ENCODE assay signal across 30 cellular contexts in the genomic region with DNA sequence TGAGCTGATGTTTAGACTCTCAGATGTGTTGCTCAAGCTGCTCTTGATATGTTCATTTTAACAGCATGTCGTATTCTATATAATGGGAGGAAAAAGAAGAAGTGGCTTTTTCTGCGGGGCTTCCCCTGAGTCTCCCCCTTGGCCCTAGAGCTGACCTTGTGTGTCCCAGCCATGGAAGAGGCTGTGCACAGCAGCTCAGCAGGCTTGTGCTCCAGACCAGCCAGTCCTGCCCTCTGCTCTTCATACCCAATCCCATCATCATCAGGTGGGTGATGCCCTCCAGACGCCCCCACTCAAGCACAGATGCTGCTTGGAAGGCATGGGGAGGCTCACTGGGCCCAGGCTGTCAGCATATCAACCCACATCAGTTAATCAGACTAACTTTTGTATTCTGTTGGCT.
"Had no signal": no experiment of that assay in that cellular context is flagged by ENCODE, and none has a peak within 500 bp of the region (broad histone marks: within the 10 kb centered on the region; RNA-seq: fewer than 3 reads in every experiment).

No MANE protein-coding gene starts in this region.

- H3K36me3 Mint-ChIP-seq: activated CD4-positive, alpha-beta memory T cell treated with anti-CD3 and anti-CD28 coated beads for 36 hours; activated naive CD8-positive, alpha-beta T cell treated with anti-CD3 and anti-CD28 coated beads, Interleukin-2, amount 10 ng/mL, durations not matched to agents 7 days and 5 days; mesothelial cell of epicardium; naive thymus-derived CD8-positive, alpha-beta T cell; type B pancreatic cell had no signal

- H3K4me3 Mint-ChIP-seq: activated CD4-positive, alpha-beta memory T cell treated with anti-CD3 and anti-CD28 coated beads for 36 hours; activated naive CD4-positive, alpha-beta T cell treated with anti-CD3 and anti-CD28 coated beads for 36 hours; activated naive CD8-positive, alpha-beta T cell treated with anti-CD3 and anti-CD28 coated beads, Interleukin-2, amount 10 ng/mL, durations not matched to agents 7 days and 5 days; effector memory CD8-positive, alpha-beta T cell; mesothelial cell of epicardium; naive thymus-derived CD8-positive, alpha-beta T cell; type B pancreatic cell had no signal

- H3K9me3 ChIP-seq: colonic mucosa, ovary, prostate gland, thoracic aorta, vagina had no signal

- H3K27ac ChIP-seq: colonic mucosa, dorsolateral prefrontal cortex, ovary, prostate gland, thoracic aorta, vagina had no signal

- H3K36me3 ChIP-seq: colonic mucosa, ovary, prostate gland, thoracic aorta, vagina had no signal

- H3K4me1 ChIP-seq: colonic mucosa, prostate gland, vagina had no signal

- H3K4me3 ChIP-seq: colonic mucosa, dorsolateral prefrontal cortex, ovary, prostate gland, skin epidermis, thoracic aorta, vagina had no signal

- H3K4me1 Mint-ChIP-seq: activated naive CD8-positive, alpha-beta T cell treated with anti-CD3 and anti-CD28 coated beads, Interleukin-2, amount 10 ng/mL, durations not matched to agents 7 days and 5 days; mesothelial cell of epicardium; naive thymus-derived CD8-positive, alpha-beta T cell had no signal

- FAIRE-seq: bronchial epithelial cell, endothelial cell of umbilical vein, frontal cortex had no signal

- DNase-seq: activated CD4-positive, alpha-beta memory T cell treated with anti-CD3 and anti-CD28 coated beads for 36 hours; activated CD4-positive, alpha-beta T cell treated with anti-CD3 and anti-CD28 coated beads for 48 hours; activated CD4-positive, CD25-positive, alpha-beta regulatory T cell; activated effector memory CD4-positive, alpha-beta T cell treated with Interleukin-2 at 50 U/mL for 16 hours; activated naive CD4-positive, alpha-beta T cell treated with anti-CD3 and anti-CD28 coated beads for 36 hours; activated naive CD8-positive, alpha-beta T cell treated with anti-CD3 and anti-CD28 coated beads, Interleukin-2, amount 10 ng/mL, durations not matched to agents 7 days and 5 days; activated T-cell treated with anti-CD3 and anti-CD28 coated beads, Interleukin-2, amount 50 U/mL, for 48 hours; amniotic stem cell; colonic mucosa; dorsolateral prefrontal cortex; effector memory CD8-positive, alpha-beta T cell; hypothalamus; left ventricle myocardium superior; mammary epithelial cell; naive thymus-derived CD8-positive, alpha-beta T cell; ovary; right cardiac atrium; stimulated activated CD4-positive, alpha-beta T cell treated with anti-CD3 and anti-CD28 coated beads, Interleukin-2, amount 100 ng/mL, for 24 hours; stimulated activated naive CD4-positive, alpha-beta T cell; T-helper 9 cell had no signal

- H3K27me3 Mint-ChIP-seq: activated CD4-positive, alpha-beta memory T cell treated with anti-CD3 and anti-CD28 coated beads for 36 hours; activated naive CD8-positive, alpha-beta T cell treated with anti-CD3 and anti-CD28 coated beads, Interleukin-2, amount 10 ng/mL, durations not matched to agents 7 days and 5 days had no signal

- H3K27ac Mint-ChIP-seq: activated CD4-positive, alpha-beta memory T cell treated with anti-CD3 and anti-CD28 coated beads for 36 hours; activated naive CD4-positive, alpha-beta T cell treated with anti-CD3 and anti-CD28 coated beads for 36 hours; activated naive CD8-positive, alpha-beta T cell treated with anti-CD3 and anti-CD28 coated beads, Interleukin-2, amount 10 ng/mL, durations not matched to agents 7 days and 5 days; effector memory CD8-positive, alpha-beta T cell; mesothelial cell of epicardium; naive thymus-derived CD8-positive, alpha-beta T cell; type B pancreatic cell had no signal

- H3K9me3 Mint-ChIP-seq: activated CD4-positive, alpha-beta memory T cell treated with anti-CD3 and anti-CD28 coated beads for 36 hours; activated naive CD4-positive, alpha-beta T cell treated with anti-CD3 and anti-CD28 coated beads for 36 hours; mesothelial cell of epicardium; type B pancreatic cell had no signal

- ATAC-seq: effector memory CD8-positive, alpha-beta T cell; esophagus mucosa; left ventricle myocardium superior; naive thymus-derived CD8-positive, alpha-beta T cell; right cardiac atrium had no signal
